ENCODE assay signal across 8 cellular contexts in the genomic region with DNA sequence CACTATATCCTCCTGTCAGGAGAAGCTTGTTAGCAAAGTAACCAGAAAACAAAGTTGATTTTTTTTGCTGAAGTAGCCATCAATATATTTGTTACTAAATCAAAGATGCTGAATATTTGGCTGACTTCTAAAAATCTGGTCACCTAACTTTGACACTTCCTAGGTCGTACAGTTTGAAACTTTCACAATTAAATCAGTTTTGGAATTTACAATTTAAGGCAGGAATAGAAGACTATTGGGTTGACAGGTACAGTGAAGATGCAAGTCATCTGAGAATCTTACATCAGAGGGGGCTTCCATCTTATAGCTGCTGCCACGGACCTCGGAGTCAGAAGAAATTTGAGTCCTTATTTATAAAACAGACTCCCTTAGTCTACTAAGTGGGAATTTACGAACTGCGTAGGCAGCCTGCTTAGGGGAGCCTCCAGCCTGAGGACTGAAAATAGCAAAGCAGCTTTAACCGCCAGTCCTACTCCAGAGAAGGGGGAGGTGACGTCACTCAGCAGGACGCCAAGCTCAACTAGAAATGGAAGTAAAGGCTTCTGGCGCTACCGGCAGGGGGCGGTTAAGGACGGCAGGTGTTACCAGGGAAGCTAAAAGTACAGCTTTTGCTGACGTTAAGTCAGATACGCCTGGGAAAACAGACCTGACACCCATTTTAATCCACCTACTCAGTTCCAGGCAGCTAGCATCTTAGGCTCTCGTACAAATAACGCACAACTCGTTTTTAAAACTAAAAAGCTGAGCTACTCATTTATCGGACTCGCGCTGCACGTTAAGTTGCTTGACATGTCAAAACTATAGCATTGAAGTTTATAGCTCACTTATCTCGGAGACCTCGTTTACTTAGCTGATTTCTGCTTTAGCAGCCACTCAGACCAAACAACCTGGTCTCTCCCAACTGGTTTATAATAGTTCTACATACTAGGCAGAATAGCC.
DNase-seq lines count a peak whose midpoint lies in the region; ATAC-seq and TF ChIP-seq lines count a peak whose summit lies in the region.

No MANE protein-coding gene starts in this region.

- ATAC-seq in HG02798 (IDR thresholded peaks at IDR 0.05; ENCODE audit: poor library complexity, unreplicated experiment) (peak; percentile 41), psoas muscle (peak; percentile 67 to 78 (median 71))

- H3K27me3 ChIP-seq in adrenal gland (no peaks in the 10 kb centered on the region), right atrium auricular region (no peaks in the 10 kb centered on the region), psoas muscle (ENCODE audit: insufficient read depth in 3 of 3, low read length in 2 of 3) (peaks cover 0 to 30% (median 2%) of the 10 kb centered on the region in 3 donors)

- H3K4me1 ChIP-seq in adrenal gland (replicated peaks in 1 of 2) (peaks cover 0 to 21% of the 10 kb centered on the region in 2 donors), right atrium auricular region (peaks cover 0 to 28% of the 10 kb centered on the region in 2 donors), psoas muscle (peaks cover 9% of the 10 kb centered on the region)

- H3K9me3 ChIP-seq in adrenal gland (replicated peaks in 1 of 3) (no peaks in the 10 kb centered on the region), right atrium auricular region (no peaks in the 10 kb centered on the region), psoas muscle (no peaks in the 10 kb centered on the region)

- TF ChIP-seq POLR2A in adrenal gland (IDR thresholded peaks at IDR 0.05): peak; percentile 27 to 38

- WGBS in adrenal gland, 4 donors: 0 to 1% (median 1%) methylated on average over 22 to 23 of the region's 23 CpGs
- WGBS in psoas muscle, 3 donors: 1 to 2% (median 1%) methylated on average over 23 of the region's 23 CpGs

- no peaks in the 10 kb centered on the region for H3K36me3 ChIP-seq in adrenal gland (replicated peaks in 1 of 2)
- no peaks in the 10 kb centered on the region for H3K36me3 ChIP-seq in right atrium auricular region
- H3K36me3 ChIP-seq in psoas muscle (ENCODE audit: insufficient read depth in 1 of 2, low read depth in 1 of 2): no peaks in the 10 kb centered on the region

- peak; percentile 89 for TF ChIP-seq CTCF in GM12864 (IDR thresholded peaks at IDR 0.05; ENCODE audit: low read depth, low read length, missing control alignments)
- peak; percentile 66 to 95 (median 90) for TF ChIP-seq CTCF in adrenal gland (IDR thresholded peaks at IDR 0.05)
- peak; percentile 83 to 84 for TF ChIP-seq CTCF in right atrium auricular region (IDR thresholded peaks at IDR 0.05)
- peak; percentile 71 for TF ChIP-seq CTCF in psoas muscle (IDR thresholded peaks at IDR 0.05)

- intact Hi-C loops in adrenal gland (cut with DNase I): no loop called here
- intact Hi-C loops in psoas muscle (cut with DNase I): loop anchor here in 1 of 2 donors (10.0 kb wide), 2 partner anchors 509 to 1109 kb away; partner anchors contain the start of gene HMGN4

- peak; percentile 94 for DNase-seq in GM12864 (ENCODE audit: low read depth)
- DNase-seq in NCI-H1436 treated with DMSO at 0.1 percent for 48 hours (lab: John Stamatoyannopoulos, UW): peak; percentile 84
- peak; percentile 91 for DNase-seq in T follicular helper cell (ENCODE audit: low read depth)
- peak; percentile 95 to 99 (median 98) for DNase-seq in adrenal gland
- DNase-seq in right atrium auricular region (ENCODE audit: low spot score): peak; percentile 98
- peak; percentile 89 to 92 for DNase-seq in psoas muscle
- DNase-seq in GM19240 (ENCODE audit: insufficient read length, low spot score): no peak

- peak overlapping the region; percentile 58 for H3K4me3 ChIP-seq in GM12864 (ENCODE audit: low read depth, low read length)
- peak overlapping the region; percentile 6 to 76 (median 36) for H3K4me3 ChIP-seq in adrenal gland
- H3K4me3 ChIP-seq in right atrium auricular region: peak overlapping the region; percentile 54 to 67
- peak overlapping the region; percentile 68 for H3K4me3 ChIP-seq in psoas muscle

- H3K27ac ChIP-seq in adrenal gland (peak overlapping the region; percentile 91 to 99 (median 96)), right atrium auricular region (peak overlapping the region; percentile 88 to 95), psoas muscle (peak overlapping the region; percentile 83)
